Comparison of ENCODE assay signal across 8 cellular contexts in the genomic region with DNA sequence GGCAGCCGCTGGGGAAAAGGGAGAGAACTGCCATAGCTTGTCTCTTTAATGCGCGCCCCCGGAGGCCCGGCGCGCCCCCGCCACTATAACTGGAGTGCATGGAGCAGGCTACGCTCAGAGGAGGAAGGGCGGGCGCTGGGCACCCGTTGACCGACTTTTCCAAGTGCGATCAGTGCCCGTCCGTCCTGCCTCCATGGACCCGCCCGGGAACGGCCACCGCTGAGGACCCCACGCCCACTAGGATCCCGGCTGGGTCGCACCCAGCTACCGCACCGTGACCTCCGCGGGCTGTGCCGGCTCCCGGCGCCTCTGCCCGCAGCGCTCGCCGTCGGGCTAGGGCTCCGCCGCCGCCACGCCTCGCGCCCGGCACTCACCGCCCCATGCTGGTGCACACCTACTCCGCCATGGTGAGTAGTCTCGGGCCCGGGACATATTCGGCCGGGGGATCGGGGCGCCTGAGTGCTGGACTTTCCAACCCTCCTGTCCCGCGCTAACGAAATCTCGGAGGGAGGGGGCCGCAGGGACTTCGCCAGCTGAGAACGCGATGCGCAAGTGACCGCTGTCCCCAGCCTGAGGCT. TPM values are rescaled to one million over a fixed set of nuclear protein-coding genes. Genes with fewer than 3 reads are reported as not detected.
A peak's percentile ranks its signal among the peaks of the same experiment; 100 is the strongest.
DNase-seq lines count a peak whose midpoint lies in the region; ATAC-seq, FAIRE-seq and TF ChIP-seq lines count a peak whose summit lies in the region.

TFAP2E (plus strand) TSS at position 117 of the 578 bp plus-strand sequence; CDS start at position 381, 264 bp downstream.

- peaks cover 5% of the 10 kb centered on the region; the same call in 1 of the 2 replicates for H3K9me3 ChIP-seq in BLaER1
- H3K9me3 ChIP-seq in colonic mucosa = no peaks in the 10 kb centered on the region
- no peaks in the 10 kb centered on the region for H3K9me3 ChIP-seq in kidney (ENCODE audit: control insufficient read depth in 1 of 2, low read length in 2 of 2)

- H3K4me3 ChIP-seq in BLaER1 (peak within 1 kb of the TSS; percentile 48), colonic mucosa (peak within 1 kb of the TSS; percentile 50), kidney (ENCODE audit: low read length in 2 of 2) (peak within 1 kb of the TSS; percentile 28 to 32)

- intact Hi-C loops in colonic mucosa (cut with DNase I) = no loop called here
- intact Hi-C loops in kidney (cut with DNase I) = loop anchor here (5.0 kb wide), 1 partner anchor 144 kb away; the partner anchor contains the start of gene C1orf216

- no peak within 1 kb of the TSS for H3K9ac ChIP-seq in BLaER1
- peak within 1 kb of the TSS in 1 of 2 donors; percentile 28 for H3K9ac ChIP-seq in colonic mucosa (ENCODE audit: low read depth in 2 of 2, low read length in 2 of 2)
- H3K9ac ChIP-seq in kidney (ENCODE audit: low read length in 2 of 2) = no peak within 1 kb of the TSS

- H4K20me1 ChIP-seq in BLaER1 = 0 out of 2 replicates have a peak, but pooled peaks cover 8% of the 10 kb centered on the region

- H3K36me3 ChIP-seq in BLaER1 = no peaks in the 10 kb centered on the region
- H3K36me3 ChIP-seq in colonic mucosa = no peaks in the 10 kb centered on the region
- no peaks in the 10 kb centered on the region for H3K36me3 ChIP-seq in kidney (ENCODE audit: control insufficient read depth in 1 of 2, insufficient read depth in 2 of 2, low read length in 2 of 2)

- H3K4me2 ChIP-seq in BLaER1 = peak within 1 kb of the TSS; percentile 78

- peak; percentile 56 for DNase-seq in NCI-H1105 treated with DMSO at 0.1 percent for 48 hours (lab: John Stamatoyannopoulos, UW)
- peak; percentile 57 for DNase-seq in colonic mucosa
- DNase-seq in kidney = peak; percentile 81
- peak in 32 of 49 donors; percentile 5 to 75 (median 38) for DNase-seq in substantia nigra (lab: John Stamatoyannopoulos, UW)
- DNase-seq in GF-D8 (lab: John Stamatoyannopoulos, UW) = no peak

- ATAC-seq in GM18520 (IDR thresholded peaks at IDR 0.05; ENCODE audit: unreplicated experiment) (no peak), GM18498 (IDR thresholded peaks at IDR 0.05; ENCODE audit: unreplicated experiment) (no peak)

- no peak for TF ChIP-seq CTCF in colonic mucosa (IDR thresholded peaks at IDR 0.05)
- no peak for TF ChIP-seq CTCF in kidney (IDR thresholded peaks at IDR 0.05; ENCODE audit: borderline replicate concordance, extremely low read depth, insufficient read depth)

- FAIRE-seq in kidney (lab: Jason Lieb, UNC) = no peak

- H3K4me1 ChIP-seq in BLaER1 (peaks cover 61% of the 10 kb centered on the region), colonic mucosa (peaks cover 14% of the 10 kb centered on the region), kidney (ENCODE audit: control insufficient read depth in 1 of 2, insufficient read depth in 1 of 2, low read depth in 1 of 2, low read length in 2 of 2) (peaks cover 0 to 14% of the 10 kb centered on the region in 2 donors)

- H3K27me3 ChIP-seq in BLaER1 (peaks cover 66% of the 10 kb centered on the region), colonic mucosa (peaks cover 28% of the 10 kb centered on the region)

- H3K27ac ChIP-seq in BLaER1 (no peak within 1 kb of the TSS), colonic mucosa (no peak within 1 kb of the TSS), kidney (ENCODE audit: low read depth in 2 of 2, low read length in 2 of 2) (no peak within 1 kb of the TSS), substantia nigra (ENCODE audit: low read depth, low read length, poor library complexity, severe bottlenecking) (no peak within 1 kb of the TSS)

RNA-seq across cellular contexts. Expression of gene TFAP2E, which starts in this region (rescaled TPM):
- 1 to 10 TPM in 1 of 2 donors, under 1 TPM in 1; 0.67 to 1.1 TPM for total RNA-seq in colonic mucosa
- total RNA-seq in kidney = 1.0 TPM
- 0.28 TPM for polyA plus RNA-seq in kidney (ENCODE audit: insufficient read depth, low read depth, low replicate concordance)
